ENCODE assay signal across 8 cellular contexts in the genomic region with DNA sequence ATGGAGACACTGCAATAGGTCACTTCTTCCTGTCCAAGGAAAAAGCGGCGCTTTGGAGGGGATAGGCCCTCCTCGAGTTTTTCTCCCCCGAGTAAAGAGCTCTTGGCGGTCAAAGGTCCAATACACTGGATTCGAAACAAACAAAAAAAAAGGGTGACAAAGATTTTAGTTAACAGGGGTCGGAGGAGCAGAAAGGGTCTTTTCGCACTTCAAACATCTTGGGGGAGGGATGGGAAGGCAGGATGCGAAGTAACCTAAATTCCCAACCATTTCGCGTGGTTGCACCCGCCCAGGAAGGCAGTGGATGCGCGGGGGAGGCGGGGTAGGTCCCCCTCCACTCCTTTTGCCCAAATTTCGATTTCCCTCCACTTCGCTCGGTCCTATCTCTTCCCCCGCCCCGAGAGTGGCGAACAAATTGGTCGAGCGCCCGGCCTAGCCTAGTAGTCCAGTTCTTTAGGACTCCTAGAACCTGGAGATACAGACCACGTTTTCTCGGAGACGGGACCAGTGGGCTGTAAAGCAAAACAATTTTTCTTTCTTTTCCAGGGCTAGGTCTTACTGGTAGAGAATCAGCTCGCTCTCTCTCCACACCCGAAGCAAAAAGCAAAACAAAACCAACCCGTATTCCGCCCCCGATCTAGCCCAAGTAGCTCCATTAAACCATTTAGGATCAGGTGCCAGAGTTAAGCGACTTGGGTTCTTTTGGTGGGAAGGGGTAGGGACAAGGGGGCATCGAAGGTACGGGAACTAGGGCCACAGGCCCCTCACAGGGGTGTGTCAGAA. TPM values are rescaled to one million over a fixed set of nuclear protein-coding genes. Genes with fewer than 3 reads are reported as not detected.
A peak's percentile ranks its signal among the peaks of the same experiment; 100 is the strongest.
DNase-seq lines count a peak whose midpoint lies in the region; ATAC-seq, FAIRE-seq and TF ChIP-seq lines count a peak whose summit lies in the region.

No MANE protein-coding gene starts in this region.

- H3K27me3 ChIP-seq in heart right ventricle, result no peaks in the 10 kb centered on the region
- peaks cover 0 to 6% (median 0%) of the 10 kb centered on the region in 4 donors for H3K27me3 ChIP-seq in pancreas

- H3K4me3 ChIP-seq in heart right ventricle, result peak overlapping the region; percentile 35 to 86 (median 72)
- H3K4me3 ChIP-seq in pancreas, result peak overlapping the region; percentile 7 to 54 (median 42)

- DNase-seq in activated gamma-delta T cell treated with Interleukin-2 at 50 U/mL for 16 hours (peak; percentile 20), activated gamma-delta T cell (lab: John Stamatoyannopoulos, UW) (no peak), NCI-H524 (lab: John Stamatoyannopoulos, UW) (peak; percentile 22 to 58), heart right ventricle (peak; percentile 46 to 54), pancreas (peak; percentile 25 to 67 (median 52)), GM20000 (ENCODE audit: low spot score) (no peak), GM13976 (ENCODE audit: low spot score) (no peak)
- peak; percentile 10 for DNase-seq in activated naive CD8-positive, alpha-beta T cell treated with anti-CD3 and anti-CD28 coated beads, Interleukin-2, amount 50 U/mL, for 24 hours

- H3K36me3 ChIP-seq in heart right ventricle (no peaks in the 10 kb centered on the region), pancreas (no peaks in the 10 kb centered on the region)

- WGBS in heart right ventricle, 2 donors, result 1 to 2% methylated on average over 30 to 35 of the region's 35 CpGs
- WGBS in pancreas, 2 donors, result 1 to 32% methylated on average over 35 of the region's 35 CpGs

- intact Hi-C loops in heart right ventricle (cut with DNase I) (loop anchor here in 6 of 10 donors (5.0 to 10.0 kb wide), 4 partner anchors 55 to 125 kb away; no protein-coding TSS in a partner anchor), pancreas (cut with DNase I) (no loop called here)

- TF ChIP-seq CTCF in heart right ventricle (IDR thresholded peaks at IDR 0.05) (no peak), pancreas (IDR thresholded peaks at IDR 0.05) (no peak), GM20000 (IDR thresholded peaks at IDR 0.05; ENCODE audit: extremely low read depth, missing control alignments) (no peak), GM13976 (IDR thresholded peaks at IDR 0.05; ENCODE audit: borderline replicate concordance, control extremely low read depth, extremely low read depth, insufficient read depth, missing control alignments) (no peak)

- H3K9me3 ChIP-seq in heart right ventricle (peaks cover 0 to 3% (median 0%) of the 10 kb centered on the region in 11 donors), pancreas (no peaks in the 10 kb centered on the region)

- peaks cover 18% of the 10 kb centered on the region for H3K4me1 Mint-ChIP-seq in activated naive CD8-positive, alpha-beta T cell treated with anti-CD3 and anti-CD28 coated beads, Interleukin-2, amount 50 U/mL, for 24 hours

- H3K36me3 Mint-ChIP-seq in activated naive CD8-positive, alpha-beta T cell treated with anti-CD3 and anti-CD28 coated beads, Interleukin-2, amount 50 U/mL, for 24 hours (ENCODE audit: low read depth), result peaks cover 9% of the 10 kb centered on the region

- no peak for FAIRE-seq in pancreas (lab: Jason Lieb, UNC)

- in situ Hi-C loops in GM13976 (cut with MboI; ENCODE audit: low sequenced_read_pairs, unreplicated experiment), result no loop called here

- ATAC-seq in activated naive CD8-positive, alpha-beta T cell treated with anti-CD3 and anti-CD28 coated beads, Interleukin-2, amount 50 U/mL, for 24 hours, result no peak
- ATAC-seq in heart right ventricle, result peak in 7 of 8 donors; percentile 6 to 19 (median 11)
- ATAC-seq in pancreas, result peak in 3 of 4 donors; percentile 9 to 12 (median 9)

- H3K27me3 Mint-ChIP-seq in activated naive CD8-positive, alpha-beta T cell treated with anti-CD3 and anti-CD28 coated beads, Interleukin-2, amount 50 U/mL, for 24 hours, result peaks cover 4% of the 10 kb centered on the region

- peak overlapping the region; percentile 82 for H3K27ac Mint-ChIP-seq in activated naive CD8-positive, alpha-beta T cell treated with anti-CD3 and anti-CD28 coated beads, Interleukin-2, amount 50 U/mL, for 24 hours

- peak overlapping the region; percentile 81 to 99 (median 94) for H3K27ac ChIP-seq in heart right ventricle
- peak overlapping the region; percentile 68 to 96 (median 92) for H3K27ac ChIP-seq in pancreas

- H3K4me3 Mint-ChIP-seq in activated naive CD8-positive, alpha-beta T cell treated with anti-CD3 and anti-CD28 coated beads, Interleukin-2, amount 50 U/mL, for 24 hours, result peak overlapping the region; percentile 91

- H3K9me3 Mint-ChIP-seq in activated naive CD8-positive, alpha-beta T cell treated with anti-CD3 and anti-CD28 coated beads, Interleukin-2, amount 50 U/mL, for 24 hours, result no peaks in the 10 kb centered on the region

- H3K4me1 ChIP-seq in heart right ventricle, result peaks cover 0 to 20% (median 5%) of the 10 kb centered on the region in 9 donors
- peaks cover 0 to 6% (median 0%) of the 10 kb centered on the region in 3 donors for H3K4me1 ChIP-seq in pancreas

RNA-seq across cellular contexts. Expression of a gene that starts 2.0 kb away (rescaled TPM):
- total RNA-seq in heart right ventricle, result 10 to 100 TPM; 26.5 to 36.5 (median 29.7) TPM
- polyA plus RNA-seq in heart right ventricle, result 10 to 100 TPM; 10.1 to 15.3 TPM
- total RNA-seq in pancreas, result 10 to 100 TPM; 27.5 to 42.8 (median 29.7) TPM
- 10 to 100 TPM in 1 of 2 donors, 1 to 10 TPM in 1; 7.1 to 16.2 TPM for polyA plus RNA-seq in pancreas

Comparison
In these comparisons a context has a peak if more than half of its experiments do, and no peak if none do; other contexts are left out.
1. DNase-seq: peak in activated gamma-delta T cell treated with Interleukin-2 at 50 U/mL for 16 hours (single experiment), NCI-H524 (2 of 2), activated naive CD8-positive, alpha-beta T cell treated with anti-CD3 and anti-CD28 coated beads, Interleukin-2, amount 50 U/mL, for 24 hours (single experiment), heart right ventricle (2 of 2) and pancreas (6 of 6); none in activated gamma-delta T cell (single experiment), GM20000 (single experiment) and GM13976 (single experiment).
2. intact Hi-C loops: an anchor here in heart right ventricle (5.0 to 10.0 kb wide); none called in pancreas.